In the genomic region with DNA sequence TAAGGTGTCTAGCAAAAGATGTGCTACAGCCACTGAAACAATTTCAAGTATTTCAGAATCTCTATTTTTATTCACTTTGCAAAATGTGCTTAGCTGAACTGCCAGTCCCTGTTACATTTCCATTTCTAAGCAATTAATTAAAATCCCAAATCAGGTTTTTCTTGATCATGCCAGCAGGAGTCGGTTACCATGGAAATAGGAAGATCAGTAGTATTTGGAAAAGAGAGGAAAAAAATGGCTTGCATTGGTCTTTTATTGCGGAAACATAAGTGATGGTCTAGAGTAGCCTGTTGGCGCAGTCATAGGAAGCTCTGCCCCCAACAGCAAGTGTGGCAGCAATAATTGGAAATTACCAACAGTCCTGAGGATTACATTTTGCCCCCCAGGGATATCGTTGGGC, we compare ENCODE assay signal across 27 cellular contexts.
"Had no signal": no experiment of that assay in that cellular context is flagged by ENCODE, and none has a peak within 500 bp of the region (broad histone marks: within the 10 kb centered on the region; RNA-seq: fewer than 3 reads in every experiment).

No MANE protein-coding gene starts in this region.

- H3K9me3 ChIP-seq: left ventricle myocardium inferior, mucosa of descending colon, ovary, testis, thyroid gland, transverse colon, upper lobe of left lung, vagina had no signal

- H3K36me3 ChIP-seq: left ventricle myocardium inferior, ovary, stomach, thyroid gland, transverse colon, upper lobe of left lung, vagina had no signal

- H3K4me1 Mint-ChIP-seq: memory B cell; stimulated activated naive B cell treated with anti-CD40 and anti-IgM and Interleukin-4, amounts not matched to agents 10 μg/mL and 1 μg/mL and 100 μg/mL, for 72 hours had no signal

- H3K27ac ChIP-seq: left ventricle myocardium inferior, ovary, skin epidermis, stomach, testis, thyroid gland, transverse colon, upper lobe of left lung, vagina had no signal

- H3K36me3 Mint-ChIP-seq: memory B cell; naive thymus-derived CD4-positive, alpha-beta T cell; natural killer cell treated with Interleukin-12 subunit alpha and Interleukin-12 subunit beta and Interleukin-15 and Interleukin-18, amount 100 ng/mL, for 72 hours; stimulated activated naive B cell treated with anti-CD40 and anti-IgM and Interleukin-4, amounts not matched to agents 10 μg/mL and 1 μg/mL and 100 μg/mL, for 72 hours had no signal

- H3K27me3 ChIP-seq: ovary, stomach, testis, thyroid gland, transverse colon, upper lobe of left lung, vagina had no signal

- H3K4me1 ChIP-seq: left ventricle myocardium inferior, stomach, testis, thyroid gland, transverse colon, upper lobe of left lung, vagina had no signal

- DNase-seq: kidney glomerular epithelial cell; left cardiac atrium; left ventricle myocardium inferior; midbrain; mucosa of descending colon; naive thymus-derived CD4-positive, alpha-beta T cell; ovary; retina; right cardiac atrium; stimulated activated CD4-positive, alpha-beta T cell treated with anti-CD3 and anti-CD28 coated beads, Interleukin-12 subunit alpha, Interleukin-12 subunit beta, amount 100 ng/mL, for 4 hours; stimulated activated CD4-positive, alpha-beta T cell treated with anti-CD3 and anti-CD28 coated beads, Interleukin-15, amount 100 ng/mL, for 24 hours; stimulated activated CD4-positive, alpha-beta T cell treated with anti-CD3 and anti-CD28 coated beads, Interleukin-2, amount 100 ng/mL, for 24 hours; stimulated activated CD4-positive, alpha-beta T cell treated with anti-CD3 and anti-CD28 coated beads, Interleukin-4, amount 100 ng/mL, for 1 hour; stimulated activated naive B cell treated with anti-CD40 and anti-IgM and Interleukin-4, amounts not matched to agents 10 μg/mL and 1 μg/mL and 100 μg/mL, for 72 hours; stimulated activated naive CD8-positive, alpha-beta T cell treated with anti-CD3 and anti-CD28 coated beads, Interleukin-15, Interleukin-2, amounts not matched to agents 100 U/mL and 50 U/mL, for 24 hours; stomach; testis; thyroid gland; transverse colon; upper lobe of left lung had no signal

- H3K27ac Mint-ChIP-seq: memory B cell; naive thymus-derived CD4-positive, alpha-beta T cell; natural killer cell treated with Interleukin-12 subunit alpha and Interleukin-12 subunit beta and Interleukin-15 and Interleukin-18, amount 100 ng/mL, for 72 hours; progenitor cell of endocrine pancreas; stimulated activated naive B cell treated with anti-CD40 and anti-IgM and Interleukin-4, amounts not matched to agents 10 μg/mL and 1 μg/mL and 100 μg/mL, for 72 hours had no signal

- H3K4me3 ChIP-seq: left ventricle myocardium inferior, lung, mucosa of descending colon, ovary, skin epidermis, stomach, testis, thyroid gland, transverse colon, upper lobe of left lung, vagina had no signal

- ATAC-seq: left cardiac atrium; mucosa of descending colon; naive thymus-derived CD4-positive, alpha-beta T cell; natural killer cell treated with Interleukin-12 subunit alpha and Interleukin-12 subunit beta and Interleukin-15 and Interleukin-18, amount 100 ng/mL, for 72 hours; right cardiac atrium; sciatic nerve; stimulated activated naive B cell treated with anti-CD40 and anti-IgM and Interleukin-4, amounts not matched to agents 10 μg/mL and 1 μg/mL and 100 μg/mL, for 72 hours; stimulated activated naive CD8-positive, alpha-beta T cell treated with anti-CD3 and anti-CD28 coated beads, Interleukin-15, Interleukin-2, amounts not matched to agents 100 U/mL and 50 U/mL, for 24 hours had no signal

- H3K27me3 Mint-ChIP-seq: memory B cell; naive thymus-derived CD4-positive, alpha-beta T cell; progenitor cell of endocrine pancreas; stimulated activated naive B cell treated with anti-CD40 and anti-IgM and Interleukin-4, amounts not matched to agents 10 μg/mL and 1 μg/mL and 100 μg/mL, for 72 hours had no signal

- H3K4me3 Mint-ChIP-seq: memory B cell; naive thymus-derived CD4-positive, alpha-beta T cell; natural killer cell treated with Interleukin-12 subunit alpha and Interleukin-12 subunit beta and Interleukin-15 and Interleukin-18, amount 100 ng/mL, for 72 hours; stimulated activated naive B cell treated with anti-CD40 and anti-IgM and Interleukin-4, amounts not matched to agents 10 μg/mL and 1 μg/mL and 100 μg/mL, for 72 hours had no signal
